Comparison of ENCODE assay signal across 1 cellular context in genomic region chr15:29749365-29750086, GRCh38.
TF ChIP-seq lines count a peak whose summit lies in the region.

No MANE protein-coding gene starts in this region.

TF ChIP-seq in SK-N-SH, 30 proteins besides CTCF, POLR2A, EP300 and RAD21 (continued from another document):
- TF ChIP-seq USF1 (IDR thresholded peaks at IDR 0.05; ENCODE audit: borderline replicate concordance, low read depth) = no peak
- TF ChIP-seq YY1 (IDR thresholded peaks at IDR 0.05; ENCODE audit: low read depth) = no peak
TF ChIP-seq in SK-N-SH: peak in this region for 1.
